Comparison of ENCODE assay signal across 18 cellular contexts in the genomic region with DNA sequence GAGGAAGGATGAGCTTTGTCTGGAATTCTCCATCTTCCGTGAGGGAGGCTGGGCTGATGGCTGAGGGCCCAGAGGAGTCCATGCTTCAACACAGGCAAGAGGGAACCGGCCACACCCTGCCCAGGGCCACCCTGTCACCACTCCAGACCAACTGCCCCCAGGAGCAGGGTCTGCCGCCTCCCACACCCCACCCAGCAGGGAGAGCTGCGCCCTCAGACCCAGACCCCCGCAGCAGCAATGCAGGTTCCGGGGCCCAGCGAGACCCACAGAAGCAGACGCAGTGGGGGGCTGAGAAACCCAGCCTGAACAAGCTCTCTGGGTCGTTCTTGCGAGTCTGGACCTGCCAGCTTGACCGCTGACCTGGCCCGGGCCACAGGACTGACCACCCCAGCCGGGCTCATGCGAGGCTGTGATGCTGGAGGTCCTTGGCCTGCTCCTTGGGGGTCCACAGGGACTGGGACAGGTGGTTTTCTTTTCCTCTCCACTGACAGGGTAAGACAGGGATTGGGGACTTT. TPM values are rescaled to one million over a fixed set of nuclear protein-coding genes. Genes with fewer than 3 reads are reported as not detected.
DNase-seq lines count a peak whose midpoint lies in the region; ATAC-seq, FAIRE-seq and TF ChIP-seq lines count a peak whose summit lies in the region.
"Had no signal": no experiment of that assay in that cellular context is flagged by ENCODE, and none has a peak within 500 bp of the region (broad histone marks: within the 10 kb centered on the region; RNA-seq: fewer than 3 reads in every experiment).

No MANE protein-coding gene starts in this region.

- H3K9ac ChIP-seq in kidney (ENCODE audit: low read length in 2 of 2): no peak overlapping the region

- H3K36me3 ChIP-seq in heart left ventricle: no peaks in the 10 kb centered on the region
- no peaks in the 10 kb centered on the region for H3K36me3 ChIP-seq in H7 (replicated peaks; ENCODE audit: control insufficient read depth, insufficient read depth, low read length)
- H3K36me3 ChIP-seq in kidney (ENCODE audit: control insufficient read depth in 1 of 2, insufficient read depth in 2 of 2, low read length in 2 of 2): no peaks in the 10 kb centered on the region
- H3K36me3 ChIP-seq in transverse colon: no peaks in the 10 kb centered on the region

- in situ Hi-C loops in transverse colon (cut with MboI; ENCODE audit: low pct_ligation_motif_present in 1 of 4, low pct_unique_long_range_greater_than_20kb in 1 of 4, low sequenced_read_pairs in 3 of 4): no loop called here

- H3K27ac ChIP-seq in heart left ventricle: peak overlapping the region in 8 of 12 donors; percentile 13 to 84 (median 74)
- H3K27ac ChIP-seq in kidney (ENCODE audit: low read depth in 2 of 2, low read length in 2 of 2): no peak overlapping the region
- no peak overlapping the region for H3K27ac ChIP-seq in transverse colon
- H3K27ac ChIP-seq: C4-2B had no signal

- H3K4me3 ChIP-seq in heart left ventricle (no peak overlapping the region), H7 (ENCODE audit: insufficient read depth, low read depth, low read length) (no peak overlapping the region), kidney (ENCODE audit: low read length in 2 of 2) (no peak overlapping the region), transverse colon (no peak overlapping the region)
- H3K4me3 ChIP-seq: GM12878 had no signal

- TF ChIP-seq EP300 in transverse colon (IDR thresholded peaks at IDR 0.05; ENCODE audit: low read depth): no peak

- TF ChIP-seq POLR2A in heart left ventricle (IDR thresholded peaks at IDR 0.05) (no peak), transverse colon (IDR thresholded peaks at IDR 0.05) (peak; percentile 6)

- DNase-seq in heart left ventricle (no peak), cardiac septum (ENCODE audit: low spot score) (no peak), H7 (peak; percentile 45), kidney (peak; percentile 59), transverse colon (no peak)
- DNase-seq in activated CD4-positive, alpha-beta T cell treated with anti-CD3 and anti-CD28 coated beads for 1 hour: no peak
- DNase-seq: 8988T; AML-193; CD4-positive, alpha-beta memory T cell; DMS79 had no signal

- no peak for FAIRE-seq in kidney (lab: Jason Lieb, UNC)
- FAIRE-seq: GM12878, GM18507, H54 had no signal

- WGBS in heart left ventricle, 4 donors: 85 to 89% (median 86%) methylated on average over 7 to 14 of the region's 14 CpGs
- 90% methylated on average over 14 of the region's 14 CpGs; no CpG with 5 or more reads in 1 of the 2 donors for WGBS in transverse colon (ENCODE audit: low coverage in 1 of 2), 2 donors

- peaks cover 13 to 48% (median 24%) of the 10 kb centered on the region in 12 donors for H3K4me1 ChIP-seq in heart left ventricle
- H3K4me1 ChIP-seq in kidney (ENCODE audit: control insufficient read depth in 1 of 2, insufficient read depth in 1 of 2, low read depth in 1 of 2, low read length in 2 of 2): peaks cover 0 to 9% of the 10 kb centered on the region in 2 donors
- peaks cover 0 to 4% (median 0%) of the 10 kb centered on the region in 4 donors for H3K4me1 ChIP-seq in transverse colon

- intact Hi-C loops in heart left ventricle (cut with DNase I): loop anchor here in 5 of 10 donors (5.0 to 10.0 kb wide), 2 partner anchors 139 to 147 kb away; no protein-coding TSS in a partner anchor
- intact Hi-C loops in cardiac septum (cut with DNase I): loop anchor here (5.0 kb wide), 1 partner anchor 127 kb away; no protein-coding TSS in a partner anchor
- intact Hi-C loops in kidney (cut with DNase I): no loop called here
- intact Hi-C loops in transverse colon (cut with DNase I; ENCODE audit: low total_unique reads): no loop called here

- no peak for TF ChIP-seq CTCF in heart left ventricle (IDR thresholded peaks at IDR 0.05)
- TF ChIP-seq CTCF in kidney (IDR thresholded peaks at IDR 0.05; ENCODE audit: borderline replicate concordance, extremely low read depth, insufficient read depth): no peak
- TF ChIP-seq CTCF in transverse colon (IDR thresholded peaks at IDR 0.05): no peak

- H3K27me3 ChIP-seq in heart left ventricle (no peaks in the 10 kb centered on the region), H7 (ENCODE audit: control insufficient read depth, insufficient read depth, low read length) (no peaks in the 10 kb centered on the region), transverse colon (no peaks in the 10 kb centered on the region)

- H3K9me3 ChIP-seq in heart left ventricle: no peaks in the 10 kb centered on the region
- no peaks in the 10 kb centered on the region for H3K9me3 ChIP-seq in kidney (ENCODE audit: control insufficient read depth in 1 of 2, low read length in 2 of 2)
- no peaks in the 10 kb centered on the region for H3K9me3 ChIP-seq in transverse colon

- ATAC-seq in heart left ventricle (no peak), GM21447 (IDR thresholded peaks at IDR 0.05; ENCODE audit: unreplicated experiment) (no peak)
- ATAC-seq: GM12878 had no signal

RNA-seq across cellular contexts. Expression of a gene that starts 25.0 kb away (rescaled TPM):
- total RNA-seq in heart left ventricle (under 1 TPM in 2 of 9 donors, not detected in 7; 0.16 to 0.50 TPM), cardiac septum (not detected), kidney (1.1 TPM), transverse colon (10 to 100 TPM; 35.4 to 86.4 (median 47.7) TPM)
- polyA plus RNA-seq in heart left ventricle (under 1 TPM; 0.04 to 0.11 TPM), kidney (ENCODE audit: insufficient read depth, low read depth, low replicate concordance) (7.5 TPM)
- total RNA-seq in H7 (2014; rRNA removed; shearing (Covaris generic)): 0.11 TPM in 1 of 2 replicates, not detected in the other
- total RNA-seq: CD4-positive, alpha-beta memory T cell; G401; GM12878; HT-29 had no signal
- polyA plus RNA-seq: CD4-positive, alpha-beta memory T cell; GM12878; IgD-negative memory B cell had no signal

RNA-seq across cellular contexts. Expression of a gene that starts 56.5 kb away (rescaled TPM):
- under 1 TPM in 4 of 9 donors, not detected in 5; 0.11 to 0.29 (median 0.21) TPM for total RNA-seq in heart left ventricle
- polyA plus RNA-seq in heart left ventricle: under 1 TPM; 0.12 to 0.15 TPM
- 0.24 TPM for total RNA-seq in cardiac septum
- total RNA-seq in H7 (2014; rRNA removed; shearing (Covaris generic)): 0.15 and 0.42 TPM in 2 replicates
- not detected for total RNA-seq in kidney
- polyA plus RNA-seq in kidney (ENCODE audit: insufficient read depth, low read depth, low replicate concordance): not detected
- total RNA-seq in transverse colon: not detected
- total RNA-seq: CD4-positive, alpha-beta memory T cell; G401; GM12878; HT-29 had no signal
- polyA plus RNA-seq: CD4-positive, alpha-beta memory T cell; GM12878; IgD-negative memory B cell had no signal

Comparison
In these comparisons a context has a peak if more than half of its experiments do, and no peak if none do; other contexts are left out.
1. DNase-seq: peak in H7 (single experiment) and kidney (single experiment); none in heart left ventricle (0 of 5), cardiac septum (single experiment), transverse colon (single experiment) and activated CD4-positive, alpha-beta T cell treated with anti-CD3 and anti-CD28 coated beads for 1 hour (single experiment).
2. H3K27ac ChIP-seq: peak in heart left ventricle (8 of 12); none in kidney (0 of 2) and transverse colon (0 of 4).
3. RNA of a gene that starts 25.0 kb away (total RNA-seq): 35.4 to 86.4 TPM in transverse colon; 1.1 TPM in kidney (single experiment), not detected in cardiac septum (single experiment), 0.16 to 0.50 TPM in heart left ventricle and 0.11 TPM in H7; every median in the first group is over 10 times any median in the second.